8 cellular contexts compared by ENCODE assay signal in genomic region chr1:202807367-202807925, GRCh38. TPM values are rescaled to one million over a fixed set of nuclear protein-coding genes. Genes with fewer than 3 reads are reported as not detected.
DNase-seq lines count a peak whose midpoint lies in the region; ATAC-seq, FAIRE-seq and TF ChIP-seq lines count a peak whose summit lies in the region.

No MANE protein-coding gene starts in this region.

- H3K9me3 ChIP-seq in T-helper 17 cell (ENCODE audit: control insufficient read depth, low read length, poor library complexity, severe bottlenecking) (no peaks in the 10 kb centered on the region), K562 (replicated peaks; ENCODE audit: control insufficient read depth, insufficient read depth, low read depth, low read length) (no peaks in the 10 kb centered on the region)

- peak overlapping the region; percentile 42; the same call in 1 of the 2 replicates for H2AFZ ChIP-seq in K562 (ENCODE audit: low read depth, low read length)

- in situ Hi-C loops in K562 (cut with MboI) = no loop called here

- CTCF ChIA-PET in K562 (lab: Yijun Ruan, JAX; ENCODE audit: low intra/inter-chr PET ratio) = no interaction called here

- BruUV-seq in K562 (replicated peaks; lab: Mats Ljungman, UMichigan) = no TSS peak

- peak overlapping the region; percentile 90 for H3K27ac ChIP-seq in K562 (ENCODE audit: extremely low read depth, low read depth, low read length)

- TF ChIP-seq EP300 in K562 (IDR thresholded peaks at IDR 0.05; ENCODE audit: low read length) = no peak

- no peaks in the 10 kb centered on the region for H3K27me3 ChIP-seq in K562 (ENCODE audit: control insufficient read depth in 2 of 2, insufficient read depth in 2 of 2, low read length in 2 of 2)

- H3K27me3 Mint-ChIP-seq in T-helper 17 cell = peaks cover 2% of the 10 kb centered on the region

- H3K4me3 Mint-ChIP-seq in T-helper 17 cell = peak overlapping the region; percentile 88

- ATAC-seq in T-helper 17 cell (peak; percentile 45), K562 (peak; percentile 43), GM19452 (IDR thresholded peaks at IDR 0.05; ENCODE audit: unreplicated experiment) (no peak), HG03521 (IDR thresholded peaks at IDR 0.05; ENCODE audit: unreplicated experiment) (no peak)

- POLR2A ChIA-PET in K562 (lab: Yijun Ruan, JAX) = interaction anchor here (0.8 to 1.1 kb wide), 5 partner anchors 13 to 87 kb away, joined by 3 to 4 read pairs (median 3); no protein-coding TSS in a partner anchor

- H4K20me1 ChIP-seq in K562 (replicated peaks; ENCODE audit: control insufficient read depth, insufficient read depth, low read length) = no peaks in the 10 kb centered on the region; the same call in 1 of the 2 replicates

- WGBS in K562 (ENCODE audit: insufficient coverage, low coverage, missing lambda C conversion rate) = 0% methylated on average over 30 of the region's 52 CpGs

- peak overlapping the region; percentile 83 for H3K4me3 ChIP-seq in K562

- H3K36me3 ChIP-seq in K562 (ENCODE audit: control insufficient read depth, insufficient read depth, low read length) = no peaks in the 10 kb centered on the region

- no peaks in the 10 kb centered on the region for H3K9me1 ChIP-seq in K562 (ENCODE audit: control insufficient read depth, insufficient read depth, low read length)

- no peak for TF ChIP-seq CTCF in K562 (IDR thresholded peaks at IDR 0.05 in 2 of 3, conservative IDR thresholded peaks at IDR 0.05 in 1 of 3; ENCODE audit: insufficient read depth in 2 of 3, low read depth in 1 of 3, low read length in 3 of 3)

- no peak for TF ChIP-seq RAD21 in K562 (CRISPR knock-in tag; conservative IDR thresholded peaks at IDR 0.05 in 1 of 2, IDR thresholded peaks at IDR 0.05 in 1 of 2)

- DNase-seq in activated T-cell treated with anti-CD3 and anti-CD28 coated beads for 1 hour (ENCODE audit: low read depth) (peak; percentile 27), T-helper 17 cell (peak; percentile 18 to 20 (median 18)), K562 (ENCODE audit: extremely low read depth in 1 of 4, low spot score in 3 of 4) (peak; percentile 81 to 91 (median 88)), iPS-NIHi11 (ENCODE audit: low spot score) (peak; percentile 71)
- no peak for DNase-seq in activated T-cell treated with anti-CD3 and anti-CD28 coated beads, Interleukin-2, amount 50 U/mL, for 1 hour
- peak; percentile 50 for DNase-seq in stimulated activated CD4-positive, alpha-beta T cell treated with anti-CD3 and anti-CD28 coated beads, Interleukin-12 subunit alpha, Interleukin-12 subunit beta, amount 100 ng/mL, for 4 hours

- peaks cover 44% of the 10 kb centered on the region in 2 experiments for H3K4me1 ChIP-seq in K562 (replicated peaks in 1 of 2; ENCODE audit: control insufficient read depth in 2 of 2, insufficient read depth in 2 of 2, low read length in 2 of 2)

- H3K27ac Mint-ChIP-seq in T-helper 17 cell = peak overlapping the region; percentile 88

- H3K79me2 ChIP-seq in K562 (ENCODE audit: control insufficient read depth, insufficient read depth, low read length) = peaks cover 61% of the 10 kb centered on the region

- intact Hi-C loops in K562 (cut with micrococcal nuclease) = loop anchor here (2.0 to 10.0 kb wide), 2 partner anchors 81 to 653 kb away; partner anchors contain the start of gene RABIF

- H3K36me3 Mint-ChIP-seq in T-helper 17 cell (ENCODE audit: low read depth) = peaks cover 4% of the 10 kb centered on the region

- no peak for TF ChIP-seq POLR2A in K562 (conservative IDR thresholded peaks at IDR 0.05)

- H3K4me2 ChIP-seq in K562 (ENCODE audit: insufficient read depth, low read length) = peak overlapping the region; percentile 91; the same call in 1 of the 2 replicates

- FAIRE-seq in K562 (lab: Jason Lieb, UNC) = no peak

- H3K4me1 Mint-ChIP-seq in T-helper 17 cell = peaks cover 38% of the 10 kb centered on the region

- peak overlapping the region; percentile 92 to 96; a peak in 3 of 4 replicates for H3K9ac ChIP-seq in K562 (ENCODE audit: insufficient read depth in 1 of 2, low read depth in 2 of 2, low read length in 2 of 2)

TF ChIP-seq in K562, 482 proteins besides CTCF, POLR2A, EP300 and RAD21 (continues in another document):
- TF ChIP-seq MEIS2 (IDR thresholded peaks at IDR 0.05; ENCODE audit: partially characterized antibody) (no peak), TAF9B (IDR thresholded peaks at IDR 0.05; ENCODE audit: partially characterized antibody) (peak; percentile 22), ZNF79 (CRISPR knock-in tag; IDR thresholded peaks at IDR 0.05; ENCODE audit: low read depth) (no peak), ZNF263 (CRISPR knock-in tag; IDR thresholded peaks at IDR 0.05; ENCODE audit: borderline replicate concordance) (peak; percentile 71; the same call in 1 of the 2 replicates), CHD1 (IDR thresholded peaks at IDR 0.05; ENCODE audit: low read length) (peak; percentile 3), NCOR1 (IDR thresholded peaks at IDR 0.05) (0 out of 2 replicates have a peak, but pooled peaks have one; percentile 2), MAFK (IDR thresholded peaks at IDR 0.05; ENCODE audit: low read length) (no peak), YY1 (IDR thresholded peaks at IDR 0.05; ENCODE audit: borderline replicate concordance in 1 of 3, control insufficient read depth in 1 of 3, extremely low read depth in 1 of 3, insufficient read depth in 3 of 3, insufficient read length in 1 of 3, insufficient replicate concordance in 2 of 3, low read depth in 1 of 3, low read length in 2 of 3) (peak; percentile 71 to 93 (median 86)), CAMTA2 (CRISPR knock-in tag; conservative IDR thresholded peaks at IDR 0.05) (no peak), ZNF766 (CRISPR knock-in tag; conservative IDR thresholded peaks at IDR 0.05) (0 out of 2 replicates have a peak, but pooled peaks have one; percentile 9), RBM14 (IDR thresholded peaks at IDR 0.05; ENCODE audit: borderline replicate concordance, insufficient read depth, low read depth, low read length) (0 out of 2 replicates have a peak, but pooled peaks have one; percentile 21), CCNT2 (IDR thresholded peaks at IDR 0.05; ENCODE audit: borderline replicate concordance, extremely low read depth, insufficient read length, low read depth, low read length) (peak; percentile 61), ZNF639 (CRISPR knock-in tag; conservative IDR thresholded peaks at IDR 0.05 in 1 of 2, IDR thresholded peaks at IDR 0.05 in 1 of 2) (peak in 1 of 2 experiments; percentile 51; a peak in 1 of 4 replicates), RBM22 (IDR thresholded peaks at IDR 0.05; ENCODE audit: low read depth, low read length, poor library complexity, severe bottlenecking) (peak; percentile 17)

RNA-seq across cellular contexts. Expression of gene KDM5B, which starts 0.8 kb away (rescaled TPM):
- total RNA-seq in T-helper 17 cell (10 to 100 TPM; 64.2 to 76.2 TPM), K562 (2014; rRNA removed) (50.7 and 56.3 TPM in 2 replicates), K562 (2014; rRNA removed; fragmentation: Illumina TruSeq; extraction: Trizol) (71.4 and 78.0 TPM in 2 replicates), K562 (2015; rRNA removed; fragmentation: Illumina TruSeq; extraction: Trizol) (54.6 and 57.1 TPM in 2 replicates), K562 (2021) (88.5 and 90.6 TPM in 2 replicates)
- total RNA-seq in K562 (2011; cell fraction: chromatin; rRNA removed; ENCODE audit: low replicate concordance) = 288 and 694 TPM in 2 replicates
- total RNA-seq in K562 (2011; cell fraction: nucleolus; rRNA removed) = 161 and 184 TPM in 2 replicates
- total RNA-seq in K562 (2011; cell fraction: nucleoplasm; rRNA removed) = 310 and 396 TPM in 2 replicates
- polyA plus RNA-seq in K562 (2011; rRNA removed) (61.1 and 72.3 TPM in 2 replicates), K562 (2014; fragmentation: Illumina TruSeq; extraction: Trizol) (44.4 and 58.5 TPM in 2 replicates), K562 (2014; fragmentation: Nextera tagmentation; extraction: Ambion mirVana) (10 to 100 TPM; 15.4 to 18.5 TPM), K562 (2014; rRNA removed) (32.6 and 38.6 TPM in 2 replicates)
- polyA plus RNA-seq in K562 (2011; cell fraction: cytosol; rRNA removed) = 38.5 and 52.9 TPM in 2 replicates
- polyA plus RNA-seq in K562 (2011; cell fraction: nucleus; rRNA removed) = 89.8 and 102 TPM in 2 replicates
- polyA plus RNA-seq in K562 (2012) = 35.3 and 36.5 TPM in 2 replicates
- 254 and 263 TPM in 2 replicates for polyA minus RNA-seq in K562 (2011; rRNA and poly(A)+ RNA removed)
- polyA minus RNA-seq in K562 (2011; cell fraction: cytosol; rRNA and poly(A)+ RNA removed) = 73.4 and 106 TPM in 2 replicates
- 109 and 175 TPM in 2 replicates for polyA minus RNA-seq in K562 (2011; cell fraction: nucleus; rRNA and poly(A)+ RNA removed)

RNA-seq across cellular contexts. Expression of gene PCAT6, which starts 3.3 kb away (rescaled TPM):
- total RNA-seq in T-helper 17 cell = under 1 TPM in 1 of 2 donors, not detected in 1; 0.97 TPM
- total RNA-seq in K562 (2011; cell fraction: chromatin; rRNA removed; ENCODE audit: low replicate concordance) = 3.1 and 5.2 TPM in 2 replicates
- 1.4 and 6.3 TPM in 2 replicates for total RNA-seq in K562 (2011; cell fraction: nucleolus; rRNA removed)
- total RNA-seq in K562 (2011; cell fraction: nucleoplasm; rRNA removed) = 4.4 and 5.0 TPM in 2 replicates
- 0.45 TPM in 1 of 2 replicates, not detected in the other for total RNA-seq in K562 (2014; rRNA removed)
- total RNA-seq in K562 (2014; rRNA removed; fragmentation: Illumina TruSeq; extraction: Trizol) = 0.25 TPM in 1 of 2 replicates, not detected in the other
- total RNA-seq in K562 (2015; rRNA removed; fragmentation: Illumina TruSeq; extraction: Trizol) = 0.36 TPM in 1 of 2 replicates, not detected in the other
- 2.4 and 2.5 TPM in 2 replicates for total RNA-seq in K562 (2021)
- polyA plus RNA-seq in K562 (2011; rRNA removed) = 1.0 and 2.2 TPM in 2 replicates
- 2.6 and 4.9 TPM in 2 replicates for polyA plus RNA-seq in K562 (2011; cell fraction: cytosol; rRNA removed)
- polyA plus RNA-seq in K562 (2011; cell fraction: nucleus; rRNA removed) = 9.1 and 9.4 TPM in 2 replicates
- polyA plus RNA-seq in K562 (2012) = 2.6 and 2.8 TPM in 2 replicates
- 0.65 and 2.8 TPM in 2 replicates for polyA plus RNA-seq in K562 (2014; fragmentation: Illumina TruSeq; extraction: Trizol)
- polyA plus RNA-seq in K562 (2014; fragmentation: Nextera tagmentation; extraction: Ambion mirVana) = under 1 TPM; 0.35 to 0.42 TPM
- polyA plus RNA-seq in K562 (2014; rRNA removed) = 0.13 and 1.0 TPM in 2 replicates
- 0.66 TPM in 1 of 2 replicates, not detected in the other for polyA minus RNA-seq in K562 (2011; rRNA and poly(A)+ RNA removed)
- not detected in 2 replicates for polyA minus RNA-seq in K562 (2011; cell fraction: cytosol; rRNA and poly(A)+ RNA removed)
- 1.9 and 3.1 TPM in 2 replicates for polyA minus RNA-seq in K562 (2011; cell fraction: nucleus; rRNA and poly(A)+ RNA removed)

Comparison
In these comparisons a context has a peak if more than half of its experiments do, and no peak if none do; other contexts are left out.
1. ATAC-seq: peak in T-helper 17 cell (single experiment) and K562 (single experiment); none in GM19452 (single experiment) and HG03521 (single experiment).